ENCODE assay signal across 32 cellular contexts in the genomic region with DNA sequence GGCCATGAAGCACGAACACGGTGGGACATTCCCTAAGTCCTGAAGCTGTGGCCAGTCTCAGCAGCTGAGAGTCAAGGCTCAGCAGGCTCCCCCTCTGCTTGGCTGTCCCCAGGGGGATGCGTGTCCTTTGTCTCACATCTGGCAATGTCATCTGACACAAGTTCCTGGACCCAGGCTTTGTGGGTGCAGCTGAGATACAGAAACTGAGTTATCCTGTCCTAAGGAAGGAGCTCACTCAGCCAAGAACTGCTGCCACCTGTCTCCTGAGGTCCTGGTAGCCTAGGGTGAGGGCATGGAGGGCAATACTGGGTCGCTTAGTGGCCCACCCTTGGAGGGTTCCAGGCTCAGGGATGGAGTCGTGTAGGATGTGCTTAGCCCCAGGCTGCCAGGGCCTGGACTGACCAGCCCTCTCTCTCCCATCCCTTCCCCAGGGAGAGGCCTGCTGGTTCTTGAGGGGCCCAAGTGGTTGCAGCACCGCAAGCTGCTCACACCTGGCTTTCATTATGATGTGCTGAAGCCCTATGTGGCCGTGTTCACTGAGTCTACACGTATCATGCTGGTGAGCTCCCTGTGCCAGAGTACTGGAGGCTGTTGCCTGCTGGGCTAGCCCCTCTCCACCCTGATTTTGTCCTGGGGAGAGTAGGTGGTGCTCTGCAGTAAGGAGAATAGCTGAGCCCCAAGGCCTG. TPM values are rescaled to one million over a fixed set of nuclear protein-coding genes. Genes with fewer than 3 reads are reported as not detected.
DNase-seq lines count a peak whose midpoint lies in the region; ATAC-seq and TF ChIP-seq lines count a peak whose summit lies in the region.
"Had no signal": no experiment of that assay in that cellular context is flagged by ENCODE, and none has a peak within 500 bp of the region (broad histone marks: within the 10 kb centered on the region; RNA-seq: fewer than 3 reads in every experiment).

No MANE protein-coding gene starts in this region.

- H4K20me1 ChIP-seq in SK-N-SH (ENCODE audit: insufficient read depth): no peaks in the 10 kb centered on the region

- no peak overlapping the region for H3K4me3 Mint-ChIP-seq in nephron progenitor cell
- H3K4me3 Mint-ChIP-seq: activated T-cell treated with anti-CD3 and anti-CD28 coated beads, Interleukin-2, amount 50 U/mL, for 72 hours; nephron; T-helper 1 cell treated with Interleukin-12 subunit alpha and Interleukin-12 subunit beta and Interleukin-4 antibody, amounts not matched to agents 30 μg/mL and 1 μg/mL, for 36 hours had no signal

- no peak for TF ChIP-seq RAD21 in SK-N-SH (IDR thresholded peaks at IDR 0.05; ENCODE audit: low read length)

- no peaks in the 10 kb centered on the region for H3K27me3 ChIP-seq in SK-N-SH (ENCODE audit: insufficient read depth)
- H3K27me3 ChIP-seq: ovary, SJCRH30, uterus had no signal

- H3F3A ChIP-seq in SK-N-SH (replicated peaks; ENCODE audit: insufficient read depth): no peaks in the 10 kb centered on the region

- no peak overlapping the region for H2AFZ ChIP-seq in SK-N-SH (ENCODE audit: low read depth)

- H3K4me1 Mint-ChIP-seq in nephron progenitor cell: no peaks in the 10 kb centered on the region
- H3K4me1 Mint-ChIP-seq: nephron had no signal

- H3K9me3 ChIP-seq in SK-N-SH: no peaks in the 10 kb centered on the region
- H3K9me3 ChIP-seq: mucosa of descending colon, ovary, SJCRH30, thoracic aorta, uterus had no signal

- TF ChIP-seq CTCF in SK-N-SH (IDR thresholded peaks at IDR 0.05): no peak
- no peak for TF ChIP-seq CTCF in coronary artery (IDR thresholded peaks at IDR 0.05)
- no peak for TF ChIP-seq CTCF in nephron progenitor cell (IDR thresholded peaks at IDR 0.05)

- H3K4me3 ChIP-seq in SK-N-SH (ENCODE audit: low read depth in 2 of 2, low read length in 1 of 2) (no peak overlapping the region), coronary artery (no peak overlapping the region)
- H3K4me3 ChIP-seq: mucosa of descending colon, ovary, SJCRH30, skin epidermis, thoracic aorta, uterus had no signal

- no peaks in the 10 kb centered on the region for H3K36me3 ChIP-seq in SK-N-SH (replicated peaks in 1 of 2; ENCODE audit: control insufficient read depth in 1 of 2, insufficient read depth in 2 of 2, low read length in 1 of 2)
- H3K36me3 ChIP-seq: ovary, SJCRH30, thoracic aorta, uterus had no signal

- peak overlapping the region; percentile 30 for H3K27ac Mint-ChIP-seq in nephron progenitor cell
- H3K27ac Mint-ChIP-seq: activated T-cell treated with anti-CD3 and anti-CD28 coated beads, Interleukin-2, amount 50 U/mL, for 72 hours; nephron; T-helper 1 cell treated with Interleukin-12 subunit alpha and Interleukin-12 subunit beta and Interleukin-4 antibody, amounts not matched to agents 30 μg/mL and 1 μg/mL, for 36 hours had no signal

- H3K27me3 Mint-ChIP-seq in nephron progenitor cell (ENCODE audit: low read depth, poor library complexity): peaks cover 24% of the 10 kb centered on the region

- no peak for TF ChIP-seq EP300 in SK-N-SH (IDR thresholded peaks at IDR 0.05; ENCODE audit: borderline replicate concordance in 1 of 2, low read depth in 1 of 2, low read length in 1 of 2)

- 9% methylated on average over 3 of the region's 8 CpGs for WGBS in SK-N-SH (ENCODE audit: low lambda C conversion rate)

- DNase-seq in SK-N-SH (peak; percentile 11), coronary artery (ENCODE audit: low spot score) (peak; percentile 55), nephron progenitor cell (no peak), caudate nucleus (lab: John Stamatoyannopoulos, UW) (no peak)
- DNase-seq in activated CD8-positive, alpha-beta memory T cell treated with anti-CD3 and anti-CD28 coated beads for 24 hours: no peak
- DNase-seq: 8988T; activated CD4-positive, alpha-beta T cell treated with anti-CD3 and anti-CD28 coated beads, Interleukin-2, amount 50 U/mL, for 48 hours; activated naive CD4-positive, alpha-beta T cell; activated T-cell treated with anti-CD3 and anti-CD28 coated beads, Interleukin-2, amount 50 U/mL, for 72 hours; dermis blood vessel endothelial cell; DND-41; foreskin fibroblast; GF-D8; HCEC 1CT; Kasumi-1; kidney glomerular epithelial cell; mucosa of descending colon; NCI-H1417 treated with DMSO at 0.1 percent for 48 hours; NCI-H2081; NCI-H69; ovary; SJCRH30; stimulated activated naive CD4-positive, alpha-beta T cell treated with Interleukin-2 at 50 U/mL for 16 hours; uterus had no signal

- POLR2A ChIA-PET in SK-N-SH (lab: Yijun Ruan, JAX): no interaction called here

- ATAC-seq in SK-N-SH treated with all-trans-retinoic acid at 6 μM for 48 hours (no peak; the same call in 2 of the 3 replicates), GM21515 (IDR thresholded peaks at IDR 0.05; ENCODE audit: unreplicated experiment) (peak; percentile 59), GM18861 (IDR thresholded peaks at IDR 0.05; ENCODE audit: unreplicated experiment) (no peak)
- ATAC-seq: activated T-cell treated with anti-CD3 and anti-CD28 coated beads, Interleukin-2, amount 50 U/mL, for 72 hours; esophagus mucosa; mucosa of descending colon had no signal

- H3K27ac ChIP-seq in SK-N-SH (ENCODE audit: low read depth in 2 of 2, low read length in 1 of 2): no peak overlapping the region
- no peak overlapping the region for H3K27ac ChIP-seq in coronary artery
- H3K27ac ChIP-seq in caudate nucleus (ENCODE audit: low read depth, low read length): no peak overlapping the region
- H3K27ac ChIP-seq: ovary, SJCRH30, thoracic aorta, uterus had no signal

- no peaks in the 10 kb centered on the region for H3K36me3 Mint-ChIP-seq in nephron progenitor cell (ENCODE audit: low read depth)

- no peaks in the 10 kb centered on the region for H3K79me2 ChIP-seq in SK-N-SH (ENCODE audit: insufficient read depth)

- H3K9me3 Mint-ChIP-seq in nephron progenitor cell: peaks cover 5% of the 10 kb centered on the region

- no peak overlapping the region for H3K4me2 ChIP-seq in SK-N-SH

- no peak overlapping the region for H3K9ac ChIP-seq in SK-N-SH

- no peaks in the 10 kb centered on the region for H3K9me2 ChIP-seq in SK-N-SH

- no peaks in the 10 kb centered on the region for H3K4me1 ChIP-seq in SK-N-SH (ENCODE audit: control insufficient read depth in 1 of 2, insufficient read depth in 2 of 2, low read depth in 1 of 2, low read length in 1 of 2)
- H3K4me1 ChIP-seq: SJCRH30 had no signal

- CTCF ChIA-PET in SK-N-SH (lab: Yijun Ruan, JAX): interaction anchor here (0.6 to 1.2 kb wide), 4 partner anchors 10 to 642 kb away, joined by 3 read pairs; no protein-coding TSS in a partner anchor

TF ChIP-seq in SK-N-SH, 30 proteins besides CTCF, POLR2A, EP300 and RAD21 (continues in another document):
- no peak for TF ChIP-seq REST (IDR thresholded peaks at IDR 0.05; ENCODE audit: low read depth, low read length)
- no peak for TF ChIP-seq EZH2phosphoT487 (IDR thresholded peaks at IDR 0.05; ENCODE audit: borderline replicate concordance, low read depth)

TF ChIP-seq in SK-N-SH treated with all-trans-retinoic acid at 6 μM for 48 hours, 23 proteins besides CTCF, POLR2A, EP300 and RAD21:
- TF ChIP-seq CREB5 (CRISPR knock-in tag; IDR thresholded peaks at IDR 0.05; ENCODE audit: low read depth): no peak
- no peak for TF ChIP-seq ZFP3 (CRISPR knock-in tag; IDR thresholded peaks at IDR 0.05)
- TF ChIP-seq TSHZ2 (CRISPR knock-in tag; IDR thresholded peaks at IDR 0.05): no peak
TF ChIP-seq in SK-N-SH treated with all-trans-retinoic acid at 6 μM for 48 hours: peak in this region for 0.

RNA-seq across cellular contexts. Expression of gene CYP4B1, which starts 13.4 kb away (rescaled TPM):
- polyA plus RNA-seq in SK-N-SH (2012; rRNA removed): not detected in 2 replicates
- not detected in 2 replicates for polyA plus RNA-seq in SK-N-SH (2012; cell fraction: cytosol; rRNA removed)
- not detected in 2 replicates for polyA plus RNA-seq in SK-N-SH (2012; cell fraction: nucleus; rRNA removed)

Comparison
In these comparisons a context has a peak if more than half of its experiments do, and no peak if none do; other contexts are left out.
1. DNase-seq: peak in SK-N-SH (single experiment) and coronary artery (single experiment); none in nephron progenitor cell (single experiment), activated CD8-positive, alpha-beta memory T cell treated with anti-CD3 and anti-CD28 coated beads for 24 hours (single experiment) and caudate nucleus (0 of 61).